Comparison of ENCODE assay signal across 11 cellular contexts in genomic region chr5:135039526-135040296, GRCh38. TPM values are rescaled to one million over a fixed set of nuclear protein-coding genes. Genes with fewer than 3 reads are reported as not detected.
A peak's percentile ranks its signal among the peaks of the same experiment; 100 is the strongest.
DNase-seq lines count a peak whose midpoint lies in the region; ATAC-seq and TF ChIP-seq lines count a peak whose summit lies in the region.
"Had no signal": no experiment of that assay in that cellular context is flagged by ENCODE, and none has a peak within 500 bp of the region (broad histone marks: within the 10 kb centered on the region; RNA-seq: fewer than 3 reads in every experiment).

No MANE protein-coding gene starts in this region.

- no peak overlapping the region for H2BK120ac ChIP-seq in mesenchymal stem cell (ENCODE audit: low read depth, low read length)

- peaks cover 96 to 99% of the 10 kb centered on the region in 2 experiments for H3K27me3 ChIP-seq in mesenchymal stem cell (ENCODE audit: control insufficient read depth in 1 of 2, insufficient read depth in 1 of 2, low read length in 2 of 2)

- ATAC-seq in central memory CD8-positive, alpha-beta T cell (replicated peaks; ENCODE audit: extremely low read depth, poor library complexity, severe bottlenecking) = no peak
- ATAC-seq in HG02885 (IDR thresholded peaks at IDR 0.05; ENCODE audit: poor library complexity, unreplicated experiment) = no peak
- no peak for ATAC-seq in HG03342 (IDR thresholded peaks at IDR 0.05; ENCODE audit: unreplicated experiment)

- no peak overlapping the region for H4K8ac ChIP-seq in mesenchymal stem cell (ENCODE audit: low read length)

- peak; percentile 30 to 69 for DNase-seq in T47D (ENCODE audit: low read depth in 1 of 2, low spot score in 1 of 2)
- DNase-seq in MCF 10A (ENCODE audit: unreplicated experiment) = no peak
- DNase-seq in central memory CD8-positive, alpha-beta T cell (ENCODE audit: low spot score in 2 of 2) = no peak
- no peak for DNase-seq in mesenchymal stem cell
- no peak for DNase-seq in amniotic stem cell (lab: John Stamatoyannopoulos, UW)
- DNase-seq: activated CD8-positive, alpha-beta memory T cell treated with anti-CD3 and anti-CD28 coated beads, Interleukin-2, amount 50 U/mL, for 4 hours; stimulated activated CD4-positive, alpha-beta T cell treated with anti-CD3 and anti-CD28 coated beads, Interleukin-4, amount 100 ng/mL, for 24 hours had no signal

- in situ Hi-C loops in T47D (cut with HindIII; ENCODE audit: low pct_unique_long_range_greater_than_20kb, low sequenced_read_pairs) = no loop called here

- H3K27ac ChIP-seq in mesenchymal stem cell (ENCODE audit: low read length, poor library complexity, severe bottlenecking) = no peak overlapping the region
- peak overlapping the region; percentile 89 for H3K27ac ChIP-seq in urinary bladder (ENCODE audit: low read depth)

- H2BK15ac ChIP-seq in mesenchymal stem cell (ENCODE audit: low read depth, poor library complexity, severe bottlenecking) = no peak overlapping the region

- H3K4me1 Mint-ChIP-seq in MCF 10A (ENCODE audit: insufficient read depth, unreplicated experiment) = peaks cover 6% of the 10 kb centered on the region
- peaks cover 14% of the 10 kb centered on the region for H3K4me1 Mint-ChIP-seq in central memory CD8-positive, alpha-beta T cell

- no peak overlapping the region for H3K9ac ChIP-seq in mesenchymal stem cell (ENCODE audit: low read length)

- H2AFZ ChIP-seq in mesenchymal stem cell (ENCODE audit: low read depth, low read length) = no peak overlapping the region

- H3K27me3 Mint-ChIP-seq in MCF 10A (ENCODE audit: insufficient read depth, unreplicated experiment) = no peaks in the 10 kb centered on the region
- peaks cover 89% of the 10 kb centered on the region for H3K27me3 Mint-ChIP-seq in central memory CD8-positive, alpha-beta T cell

- WGBS in mesenchymal stem cell = 6% methylated on average over 58 of the region's 72 CpGs
- 6% methylated on average over 72 of the region's 72 CpGs for WGBS in urinary bladder

- H3K18ac ChIP-seq in mesenchymal stem cell (ENCODE audit: low read depth in 1 of 2, low read length in 2 of 2) = peak overlapping the region; percentile 29 to 54

- peak overlapping the region; percentile 62 for H4K91ac ChIP-seq in mesenchymal stem cell (ENCODE audit: low read length)

- CTCF ChIA-PET in MCF 10A (lab: Yijun Ruan, JAX) = interaction anchor here (0.7 kb wide), 1 partner anchor 145 kb away, joined by 3 read pairs; no protein-coding TSS in a partner anchor

- BruUV-seq in MCF 10A (replicated peaks; lab: Mats Ljungman, UMichigan) = no TSS peak

- no peak overlapping the region for H3K27ac Mint-ChIP-seq in MCF 10A (ENCODE audit: low read depth, unreplicated experiment)
- H3K27ac Mint-ChIP-seq in central memory CD8-positive, alpha-beta T cell (ENCODE audit: low read depth) = no peak overlapping the region

- no peak overlapping the region for H2BK5ac ChIP-seq in mesenchymal stem cell (ENCODE audit: low read depth, low read length, poor library complexity, severe bottlenecking)

- no peak for TF ChIP-seq CTCF in MCF 10A (IDR thresholded peaks at IDR 0.05; ENCODE audit: unreplicated experiment)

- H3K9me3 ChIP-seq in mesenchymal stem cell (ENCODE audit: control insufficient read depth, low read length) = no peaks in the 10 kb centered on the region

- H3K4me3 ChIP-seq in mesenchymal stem cell (ENCODE audit: insufficient read depth in 1 of 2, low read depth in 1 of 2, low read length in 2 of 2) = no peak overlapping the region
- H3K4me3 ChIP-seq in urinary bladder (ENCODE audit: low read depth, low read length) = peak overlapping the region; percentile 69
- H3K4me3 ChIP-seq: lung had no signal

- no peak overlapping the region for H2AK5ac ChIP-seq in mesenchymal stem cell (ENCODE audit: low read length, severe bottlenecking)

- no peak overlapping the region for H3K14ac ChIP-seq in mesenchymal stem cell (ENCODE audit: low read length in 2 of 2)

- peaks cover 16% of the 10 kb centered on the region for H3K4me1 ChIP-seq in mesenchymal stem cell (ENCODE audit: control insufficient read depth, insufficient read depth, low read depth, low read length)
- no peaks in the 10 kb centered on the region for H3K4me1 ChIP-seq in urinary bladder (ENCODE audit: insufficient read depth)

- no peak overlapping the region for H3K4me3 Mint-ChIP-seq in MCF 10A (ENCODE audit: unreplicated experiment)
- H3K4me3 Mint-ChIP-seq in central memory CD8-positive, alpha-beta T cell = peak overlapping the region; percentile 20

- H3K23ac ChIP-seq in mesenchymal stem cell (ENCODE audit: low read length in 2 of 2) = no peak overlapping the region

- POLR2A ChIA-PET in MCF 10A (lab: Yijun Ruan, JAX) = no interaction called here

- H3K36me3 ChIP-seq in mesenchymal stem cell (ENCODE audit: control insufficient read depth in 1 of 2, insufficient read depth in 2 of 2, low read depth in 1 of 2, low read length in 2 of 2) = no peaks in the 10 kb centered on the region
- no peaks in the 10 kb centered on the region for H3K36me3 ChIP-seq in urinary bladder (ENCODE audit: insufficient read depth)

- no peak overlapping the region for H3K4ac ChIP-seq in mesenchymal stem cell (ENCODE audit: low read depth in 1 of 2, low read length in 2 of 2)

- peak overlapping the region; percentile 1 for H3K4me2 ChIP-seq in mesenchymal stem cell (ENCODE audit: low read length, poor library complexity, severe bottlenecking)

- H3K9me3 Mint-ChIP-seq in MCF 10A (ENCODE audit: unreplicated experiment) = no peaks in the 10 kb centered on the region
- H3K9me3 Mint-ChIP-seq in central memory CD8-positive, alpha-beta T cell = no peaks in the 10 kb centered on the region

- peak overlapping the region in 1 of 2 experiments; percentile 49 for H2BK12ac ChIP-seq in mesenchymal stem cell (ENCODE audit: low read length in 2 of 2)

- H3K79me1 ChIP-seq in mesenchymal stem cell (replicated peaks; ENCODE audit: low read length, poor library complexity, severe bottlenecking) = no peaks in the 10 kb centered on the region

- H3K36me3 Mint-ChIP-seq in MCF 10A (ENCODE audit: insufficient read depth, unreplicated experiment) = no peaks in the 10 kb centered on the region
- peaks cover 3% of the 10 kb centered on the region for H3K36me3 Mint-ChIP-seq in central memory CD8-positive, alpha-beta T cell (ENCODE audit: insufficient read depth)

- intact Hi-C loops in MCF 10A (cut with micrococcal nuclease) = no loop called here

RNA-seq across cellular contexts. Expression of gene PITX1, which starts 5.7 kb away (rescaled TPM):
- total RNA-seq in MCF 10A (2022) = 37.1 and 42.9 TPM in 2 replicates
- polyA plus RNA-seq in mesenchymal stem cell (2013, experiment 1 of 2) = 73.5 TPM
- polyA plus RNA-seq in mesenchymal stem cell (2013, experiment 2 of 2) = 74.6 TPM
- total RNA-seq in urinary bladder = 50.1 TPM
- polyA plus RNA-seq in urinary bladder = 178 TPM

Comparison
In these comparisons a context has a peak if more than half of its experiments do, and no peak if none do; other contexts are left out.
1. DNase-seq: peak in T47D (2 of 2); none in MCF 10A (single experiment), central memory CD8-positive, alpha-beta T cell (0 of 2), mesenchymal stem cell (single experiment) and amniotic stem cell (single experiment).